Comparison of ENCODE assay signal across 18 cellular contexts in genomic region chr2:238383135-238383534, GRCh38. TPM values are rescaled to one million over a fixed set of nuclear protein-coding genes. Genes with fewer than 3 reads are reported as not detected.
DNase-seq lines count a peak whose midpoint lies in the region; ATAC-seq and TF ChIP-seq lines count a peak whose summit lies in the region.
"Had no signal": no experiment of that assay in that cellular context is flagged by ENCODE, and none has a peak within 500 bp of the region (broad histone marks: within the 10 kb centered on the region; RNA-seq: fewer than 3 reads in every experiment).

No MANE protein-coding gene starts in this region.

- TF ChIP-seq RAD21 in Ishikawa (IDR thresholded peaks at IDR 0.05; ENCODE audit: low read depth): no peak

- 91 to 100% methylated on average over 2 to 5 of the region's 5 CpGs for WGBS in endodermal cell (ENCODE audit: insufficient coverage in 1 of 2, insufficient read length in 1 of 2), 2 experiments
- WGBS in upper lobe of left lung, 2 donors: 94 to 97% methylated on average over 5 of the region's 5 CpGs

- H3K36me3 Mint-ChIP-seq in CD14-positive monocyte (no peaks in the 10 kb centered on the region), endodermal cell (ENCODE audit: low read depth) (peaks cover 34% of the 10 kb centered on the region)

- H3K9me3 ChIP-seq in endodermal cell (ENCODE audit: control insufficient read depth, low read length): no peaks in the 10 kb centered on the region
- no peaks in the 10 kb centered on the region for H3K9me3 ChIP-seq in upper lobe of left lung

- no peak overlapping the region for H3K9ac ChIP-seq in endodermal cell (ENCODE audit: extremely low read depth, low read length, poor library complexity, severe bottlenecking)
- H3K9ac ChIP-seq: BLaER1, KMS-11 had no signal

- TF ChIP-seq POLR2A in upper lobe of left lung (IDR thresholded peaks at IDR 0.05): no peak

- H3K9me3 Mint-ChIP-seq in CD14-positive monocyte (peaks cover 2 to 15% (median 5%) of the 10 kb centered on the region in 7 donors), endodermal cell (peaks cover 12% of the 10 kb centered on the region)
- H3K9me3 Mint-ChIP-seq: CD8-positive, alpha-beta T cell; IgD-negative memory B cell had no signal

- H3K4me1 Mint-ChIP-seq in CD14-positive monocyte: peaks cover 91% of the 10 kb centered on the region
- H3K4me1 Mint-ChIP-seq in endodermal cell: no peaks in the 10 kb centered on the region

- no peak for TF ChIP-seq CTCF in CD14-positive monocyte (IDR thresholded peaks at IDR 0.05)
- no peak for TF ChIP-seq CTCF in endodermal cell (conservative IDR thresholded peaks at IDR 0.05)
- no peak for TF ChIP-seq CTCF in upper lobe of left lung (IDR thresholded peaks at IDR 0.05)

- TF ChIP-seq EP300 in Ishikawa (IDR thresholded peaks at IDR 0.05; ENCODE audit: borderline replicate concordance): no peak
- no peak for TF ChIP-seq EP300 in upper lobe of left lung (IDR thresholded peaks at IDR 0.05)

- no peak for DNase-seq in CD14-positive monocyte (ENCODE audit: low spot score)
- no peak for DNase-seq in endodermal cell
- DNase-seq in upper lobe of left lung: no peak
- no peak for DNase-seq in hippocampal formation (lab: John Stamatoyannopoulos, UW)
- DNase-seq: 8988T; CD8-positive, alpha-beta T cell; DMS 273 treated with DMSO at 0.1 percent for 48 hours; DMS53; DND-41; EL; H9 had no signal

- H3K27ac ChIP-seq in endodermal cell (ENCODE audit: low read depth, low read length) (no peak overlapping the region), upper lobe of left lung (peak overlapping the region; percentile 21 to 67 (median 41))
- H3K27ac ChIP-seq: BLaER1, KMS-11 had no signal

- H3K27me3 ChIP-seq in endodermal cell (ENCODE audit: control insufficient read depth, insufficient read depth, low read length, poor library complexity, severe bottlenecking) (no peaks in the 10 kb centered on the region), upper lobe of left lung (no peaks in the 10 kb centered on the region)
- H3K27me3 ChIP-seq: BLaER1 had no signal

- H3K4me3 ChIP-seq in endodermal cell (ENCODE audit: low read length): no peak overlapping the region
- H3K4me3 ChIP-seq in upper lobe of left lung: no peak overlapping the region
- H3K4me3 ChIP-seq: BLaER1 had no signal

- ATAC-seq in upper lobe of left lung (ENCODE audit: low FRiP score in 2 of 2) (no peak), HG02623 (IDR thresholded peaks at IDR 0.05; ENCODE audit: unreplicated experiment) (no peak), GM21390 (IDR thresholded peaks at IDR 0.05; ENCODE audit: unreplicated experiment) (no peak)
- ATAC-seq: CD8-positive, alpha-beta T cell; HepG2 had no signal

- intact Hi-C loops in CD14-positive monocyte (cut with micrococcal nuclease): no loop called here

- H3K27me3 Mint-ChIP-seq in CD14-positive monocyte (ENCODE audit: low read depth in 3 of 3): no peaks in the 10 kb centered on the region
- no peaks in the 10 kb centered on the region for H3K27me3 Mint-ChIP-seq in endodermal cell (ENCODE audit: insufficient read depth)
- H3K27me3 Mint-ChIP-seq: IgD-negative memory B cell had no signal

- peaks cover 14% of the 10 kb centered on the region for H3K36me3 ChIP-seq in endodermal cell (ENCODE audit: control insufficient read depth, insufficient read depth, low read length)
- H3K36me3 ChIP-seq in upper lobe of left lung: peaks cover 0 to 5% (median 0%) of the 10 kb centered on the region in 4 donors

- H3K4me1 ChIP-seq in endodermal cell (ENCODE audit: control insufficient read depth, insufficient read depth, low read length): no peaks in the 10 kb centered on the region
- H3K4me1 ChIP-seq in upper lobe of left lung: peaks cover 10 to 28% (median 25%) of the 10 kb centered on the region in 4 donors

- H3K4me3 Mint-ChIP-seq in CD14-positive monocyte: peak overlapping the region; percentile 64 to 87
- H3K4me3 Mint-ChIP-seq in endodermal cell: no peak overlapping the region
- H3K4me3 Mint-ChIP-seq: CD8-positive, alpha-beta T cell; H9; IgD-negative memory B cell had no signal

- peak overlapping the region; percentile 96 to 99 (median 98) for H3K27ac Mint-ChIP-seq in CD14-positive monocyte
- H3K27ac Mint-ChIP-seq in endodermal cell: peak overlapping the region; percentile 26
- H3K27ac Mint-ChIP-seq: CD8-positive, alpha-beta T cell had no signal

TF ChIP-seq in Ishikawa, 13 proteins besides CTCF, POLR2A, EP300 and RAD21:
- TF ChIP-seq REST (IDR thresholded peaks at IDR 0.05; ENCODE audit: low read depth) (0 out of 2 replicates have a peak, but pooled peaks have one; percentile 11), CREB1 (IDR thresholded peaks at IDR 0.05; ENCODE audit: low read depth) (no peak), USF1 (IDR thresholded peaks at IDR 0.05) (no peak)
TF ChIP-seq in Ishikawa: peak in this region for 1.

RNA-seq across cellular contexts. Expression of gene ASB1, which starts 43.6 kb away (rescaled TPM):
- 10 to 100 TPM; 15.1 to 16.0 TPM for polyA plus RNA-seq in CD14-positive monocyte
- total RNA-seq in endodermal cell (10 to 100 TPM; 39.0 to 39.6 TPM), upper lobe of left lung (10 to 100 TPM; 12.7 to 29.4 (median 24.3) TPM)
- polyA plus RNA-seq in endodermal cell (2013, experiment 1 of 2): 23.2 TPM
- 22.2 TPM for polyA plus RNA-seq in endodermal cell (2013, experiment 2 of 2)
